ENCODE assay signal across 15 cellular contexts in genomic region chr6:170096803-170097504, GRCh38.
DNase-seq lines count a peak whose midpoint lies in the region; ATAC-seq and TF ChIP-seq lines count a peak whose summit lies in the region.
"Had no signal": no experiment of that assay in that cellular context is flagged by ENCODE, and none has a peak within 500 bp of the region (broad histone marks: within the 10 kb centered on the region; RNA-seq: fewer than 3 reads in every experiment).

No MANE protein-coding gene starts in this region.

- H3K36me3 ChIP-seq in BLaER1 = no peaks in the 10 kb centered on the region

- no peaks in the 10 kb centered on the region for H3K27me3 ChIP-seq in BLaER1

- H3K27ac ChIP-seq in BLaER1 (peak overlapping the region; percentile 59), coronary artery (no peak overlapping the region)

- H4K20me1 ChIP-seq in BLaER1 = no peaks in the 10 kb centered on the region

- DNase-seq in left cardiac atrium (peak; percentile 11), sciatic nerve (ENCODE audit: low spot score) (peak; percentile 43), coronary artery (ENCODE audit: low spot score) (no peak), medulla oblongata (ENCODE audit: extremely low spot score) (no peak), NCI-H510A (lab: John Stamatoyannopoulos, UW) (no peak)
- DNase-seq: activated CD4-positive, alpha-beta T cell treated with anti-CD3 and anti-CD28 coated beads, Interleukin-2, amount 10 ng/mL, durations not matched to agents 24 days and 14 days; activated T-cell treated with anti-CD3 and anti-CD28 coated beads, Interleukin-2, amount 50 U/mL, for 72 hours; cerebellar nuclear complex; NCI-H446 treated with DMSO at 0.1 percent for 48 hours; T-helper 9 cell had no signal

- TF ChIP-seq CTCF in coronary artery (IDR thresholded peaks at IDR 0.05) = no peak

- H3K9ac ChIP-seq in BLaER1 = peak overlapping the region; percentile 30; the same call in 1 of the 2 replicates

- peaks cover 17% of the 10 kb centered on the region for H3K9me3 ChIP-seq in BLaER1
- H3K9me3 ChIP-seq: Caco-2 had no signal

- intact Hi-C loops in left cardiac atrium (cut with DNase I) = no loop called here
- intact Hi-C loops in sciatic nerve (cut with DNase I) = no loop called here

- H3K4me1 ChIP-seq in BLaER1 = peaks cover 58% of the 10 kb centered on the region
- H3K4me1 ChIP-seq: Caco-2 had no signal

- H3K4me2 ChIP-seq in BLaER1 = peak overlapping the region; percentile 86

- ATAC-seq in HG02885 (IDR thresholded peaks at IDR 0.05; ENCODE audit: poor library complexity, unreplicated experiment) = peak; percentile 59
- ATAC-seq in left cardiac atrium = no peak
- no peak for ATAC-seq in sciatic nerve
- ATAC-seq in HG03039 (IDR thresholded peaks at IDR 0.05; ENCODE audit: unreplicated experiment) = no peak
- ATAC-seq: activated T-cell treated with anti-CD3 and anti-CD28 coated beads, Interleukin-2, amount 50 U/mL, for 72 hours; stimulated activated naive CD8-positive, alpha-beta T cell treated with anti-CD3 and anti-CD28 coated beads, Interleukin-15, amount 100 ng/mL, for 72 hours had no signal

- H3K4me3 ChIP-seq in BLaER1 (no peak overlapping the region), coronary artery (no peak overlapping the region)

Comparison
In these comparisons a context has a peak if more than half of its experiments do, and no peak if none do; other contexts are left out.
1. DNase-seq: peak in left cardiac atrium (single experiment) and sciatic nerve (single experiment); none in coronary artery (single experiment), medulla oblongata (single experiment) and NCI-H510A (single experiment).